Comparison of ENCODE assay signal across 8 cellular contexts in the genomic region with DNA sequence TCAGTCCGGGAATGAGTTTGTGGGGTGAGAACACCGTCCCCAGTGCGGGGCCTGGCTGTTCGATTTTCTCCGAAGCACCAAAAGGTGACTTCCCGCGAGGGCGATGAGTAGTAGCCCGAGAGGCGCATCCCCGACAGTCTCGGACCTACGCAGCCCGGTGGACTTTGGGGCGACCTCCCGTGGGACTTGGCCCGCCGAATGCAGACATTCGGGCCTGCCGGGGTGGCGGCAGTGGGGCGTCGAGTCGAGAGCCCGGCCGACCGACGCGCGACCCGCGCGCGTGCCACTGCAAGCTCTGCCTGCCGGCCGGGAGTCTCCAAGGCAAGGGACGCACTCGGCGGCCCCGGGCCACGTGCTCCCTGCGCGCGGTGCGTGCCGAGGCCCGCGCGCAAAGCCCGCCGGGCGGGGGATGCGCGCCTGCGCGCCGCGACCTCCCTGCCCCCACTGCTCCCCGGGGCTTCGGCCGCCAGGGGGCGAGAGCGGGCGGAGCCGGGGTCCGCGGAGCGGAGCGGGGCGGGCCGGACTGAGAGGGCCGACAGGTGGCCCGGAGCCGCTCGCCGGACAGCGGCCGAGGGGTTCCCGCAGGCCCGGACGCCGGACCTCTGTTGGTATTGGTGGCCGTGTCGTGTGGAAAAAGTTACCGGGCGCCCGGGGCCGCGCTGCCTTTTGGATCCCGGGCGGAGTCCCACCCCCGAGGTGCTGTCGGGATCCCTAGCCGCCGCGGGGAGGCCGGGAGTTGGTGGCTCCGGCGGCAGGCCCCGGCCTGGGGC. TPM values are rescaled to one million over a fixed set of nuclear protein-coding genes. Genes with fewer than 3 reads are reported as not detected.
A peak's percentile ranks its signal among the peaks of the same experiment; 100 is the strongest.
DNase-seq lines count a peak whose midpoint lies in the region; ATAC-seq and TF ChIP-seq lines count a peak whose summit lies in the region.

No MANE protein-coding gene starts in this region.

- peak; percentile 88 for DNase-seq in GM10248 (ENCODE audit: extremely low spot score)
- DNase-seq in NCI-H226 = peak; percentile 76
- peak; percentile 83 for DNase-seq in activated CD4-positive, alpha-beta T cell treated with anti-CD3 and anti-CD28 coated beads, Interleukin-2, amount 50 U/mL, for 1 hour
- peak; percentile 55 to 85 for DNase-seq in dermis microvascular lymphatic vessel endothelial cell (ENCODE audit: low read depth in 2 of 2)
- DNase-seq in right lobe of liver = peak; percentile 88 to 89 (median 89)
- peak; percentile 88 to 91 for DNase-seq in stimulated activated CD4-positive, alpha-beta T cell treated with anti-CD3 and anti-CD28 coated beads, Interleukin-2, amount 100 ng/mL, for 48 hours

- peak overlapping the region; percentile 71 to 97 (median 94) for H3K4me3 ChIP-seq in right lobe of liver

- WGBS in right lobe of liver (ENCODE audit: insufficient coverage, low coverage, low lambda C conversion rate, missing lambda C conversion rate) = 0% methylated on average over 2 of the region's 100 CpGs

- TF ChIP-seq POLR2A in right lobe of liver (IDR thresholded peaks at IDR 0.05) = peak; percentile 93

- no peaks in the 10 kb centered on the region for H3K9me3 ChIP-seq in right lobe of liver

- CTCF ChIA-PET in GM10248 (lab: Yijun Ruan, JAX) = interaction anchor here (0.7 to 11.6 kb wide), 7 partner anchors 15 to 109 kb away, joined by 3 to 434 read pairs (median 4); no protein-coding TSS in a partner anchor

- POLR2A ChIA-PET in GM10248 (lab: Yijun Ruan, JAX) = interaction anchor here (0.7 to 3.1 kb wide), 4 partner anchors 11 to 98 kb away, joined by 3 to 34 read pairs (median 4); no protein-coding TSS in a partner anchor

- TF ChIP-seq CTCF in GM10248 (IDR thresholded peaks at IDR 0.05; ENCODE audit: control extremely low read depth, extremely low read depth, low read depth, missing control alignments) = peak; percentile 96
- peak; percentile 77 to 99 (median 90) for TF ChIP-seq CTCF in right lobe of liver (IDR thresholded peaks at IDR 0.05)

- peaks cover 0 to 11% (median 4%) of the 10 kb centered on the region in 4 donors for H3K36me3 ChIP-seq in right lobe of liver

- H3K27ac ChIP-seq in right lobe of liver = peak overlapping the region; percentile 91 to 100 (median 96)

- H3K27me3 ChIP-seq in right lobe of liver = no peaks in the 10 kb centered on the region

- peak; percentile 14 for ATAC-seq in HG02571 (IDR thresholded peaks at IDR 0.05; ENCODE audit: unreplicated experiment)
- ATAC-seq in right lobe of liver = peak; percentile 21 to 45 (median 35)
- ATAC-seq in HG02938 (IDR thresholded peaks at IDR 0.05; ENCODE audit: unreplicated experiment) = no peak

- peaks cover 0 to 27% (median 13%) of the 10 kb centered on the region in 4 donors for H3K4me1 ChIP-seq in right lobe of liver

- intact Hi-C loops in right lobe of liver (cut with DNase I) = loop anchor here (5.0 to 10.0 kb wide), 3 partner anchors 33 to 95 kb away; partner anchors contain the start of genes COPS7B (in 1 of the 2) and PDE6D (in 1 of the 2)

RNA-seq across cellular contexts. Expression of gene PTMA, which starts 1.8 kb away (rescaled TPM):
- total RNA-seq in dermis microvascular lymphatic vessel endothelial cell (712 and 977 TPM in 2 replicates), right lobe of liver (100 to 1,000 TPM; 180 to 373 (median 252) TPM)
